In genomic region chr10:60234531-60234930, GRCh38 we compare ENCODE assay signal across 18 cellular contexts.
DNase-seq lines count a peak whose midpoint lies in the region; ATAC-seq, FAIRE-seq and TF ChIP-seq lines count a peak whose summit lies in the region.
"Had no signal": no experiment of that assay in that cellular context is flagged by ENCODE, and none has a peak within 500 bp of the region (broad histone marks: within the 10 kb centered on the region; RNA-seq: fewer than 3 reads in every experiment).

No MANE protein-coding gene starts in this region.

- POLR2A ChIA-PET in activated B cell treated with CpG ODN at 0.5 μM for 24 hours (lab: Charles Lee): interaction anchor here (0.8 kb wide), 1 partner anchor 416 kb away, joined by 3 read pairs; no protein-coding TSS in a partner anchor
- POLR2A ChIA-PET in WTC11 (lab: Charles Lee): no interaction called here

- intact Hi-C loops in activated B cell treated with CpG ODN at 0.5 μM for 24 hours (cut with micrococcal nuclease) (loop anchor here (10.0 kb wide), 1 partner anchor 1670 kb away; the partner anchor contains the start of gene ARID5B), cardiac septum (cut with DNase I) (no loop called here)

- H3K27ac ChIP-seq in keratinocyte (ENCODE audit: control insufficient read depth, insufficient read depth, low read length): no peak overlapping the region
- H3K27ac ChIP-seq: C4-2B, KMS-11, SJCRH30 had no signal

- H3K27me3 Mint-ChIP-seq in activated B cell treated with CpG ODN at 0.5 μM for 24 hours (no peaks in the 10 kb centered on the region), WTC11 (ENCODE audit: low read depth) (no peaks in the 10 kb centered on the region)

- H3K4me1 Mint-ChIP-seq in activated B cell treated with CpG ODN at 0.5 μM for 24 hours (peaks cover 97% of the 10 kb centered on the region), WTC11 (peaks cover 8% of the 10 kb centered on the region)

- H3K9ac ChIP-seq in keratinocyte (ENCODE audit: control insufficient read depth, extremely low read depth, insufficient read depth, low read length): no peak overlapping the region
- H3K9ac ChIP-seq: KMS-11 had no signal

- H3K4me3 Mint-ChIP-seq in activated B cell treated with CpG ODN at 0.5 μM for 24 hours (peak overlapping the region; percentile 35), WTC11 (no peak overlapping the region)
- H3K4me3 Mint-ChIP-seq: T-helper 1 cell treated with Interleukin-12 subunit alpha and Interleukin-12 subunit beta and Interleukin-4 antibody, amounts not matched to agents 30 μg/mL and 1 μg/mL, for 36 hours had no signal

- FAIRE-seq in GM12891 (lab: Jason Lieb, UNC) (peak; percentile 64), keratinocyte (lab: Jason Lieb, UNC) (no peak)
- FAIRE-seq: G401.6, H1 had no signal

- H2AFZ ChIP-seq in keratinocyte (ENCODE audit: control insufficient read depth, low read length): no peak overlapping the region

- peak overlapping the region; percentile 9 for H3K4me2 ChIP-seq in keratinocyte (ENCODE audit: control insufficient read depth, extremely low read depth, insufficient read depth, low read depth, low read length)
- H3K4me2 ChIP-seq: KMS-11 had no signal

- H3K27ac Mint-ChIP-seq in activated B cell treated with CpG ODN at 0.5 μM for 24 hours: peak overlapping the region; percentile 68
- H3K27ac Mint-ChIP-seq in WTC11: no peak overlapping the region
- H3K27ac Mint-ChIP-seq: T-helper 1 cell treated with Interleukin-12 subunit alpha and Interleukin-12 subunit beta and Interleukin-4 antibody, amounts not matched to agents 30 μg/mL and 1 μg/mL, for 36 hours had no signal

- ATAC-seq in activated B cell treated with CpG ODN at 0.5 μM for 24 hours (ENCODE audit: low read depth) (no peak), WTC11 (no peak)
- ATAC-seq: Panc1 had no signal

- H3K36me3 ChIP-seq in keratinocyte (ENCODE audit: control insufficient read depth in 2 of 2, extremely low read depth in 1 of 2, insufficient read depth in 2 of 2, low read length in 2 of 2): no peaks in the 10 kb centered on the region
- H3K36me3 ChIP-seq: SJCRH30 had no signal

- no peak for TF ChIP-seq POLR2A in GM12891 (IDR thresholded peaks at IDR 0.05; ENCODE audit: low read depth, low read length)

- H3K4me1 ChIP-seq in keratinocyte (ENCODE audit: control insufficient read depth, extremely low read depth, insufficient read depth, low read length): peaks cover 3% of the 10 kb centered on the region
- H3K4me1 ChIP-seq: SJCRH30 had no signal

- no peaks in the 10 kb centered on the region for H3K27me3 ChIP-seq in keratinocyte (ENCODE audit: control insufficient read depth, extremely low read depth, insufficient read depth, low read length)
- H3K27me3 ChIP-seq: SJCRH30 had no signal

- H3K9me1 ChIP-seq in keratinocyte (ENCODE audit: control insufficient read depth, extremely low read depth, insufficient read depth, low read length): no peaks in the 10 kb centered on the region

- no peaks in the 10 kb centered on the region for H3K79me2 ChIP-seq in keratinocyte (ENCODE audit: control insufficient read depth, insufficient read depth, low read length)

- CTCF ChIA-PET in activated B cell treated with CpG ODN at 0.5 μM for 24 hours (lab: Charles Lee) (interaction anchor here (1.4 kb wide), 1 partner anchor 30 kb away, joined by 5 read pairs; no protein-coding TSS in a partner anchor), WTC11 (lab: Charles Lee) (no interaction called here)

- no peak overlapping the region for H3K4me3 ChIP-seq in keratinocyte (ENCODE audit: control insufficient read depth in 2 of 3, extremely low read depth in 1 of 3, insufficient read depth in 2 of 3, low read depth in 1 of 3, low read length in 3 of 3)
- H3K4me3 ChIP-seq: SJCRH30 had no signal

- no peaks in the 10 kb centered on the region for H3K9me3 ChIP-seq in keratinocyte (ENCODE audit: control insufficient read depth, low read depth, low read length)
- H3K9me3 ChIP-seq: SJCRH30 had no signal

- TF ChIP-seq CTCF in activated B cell treated with CpG ODN at 0.5 μM for 24 hours (IDR thresholded peaks at IDR 0.05) (no peak), keratinocyte (optimal IDR thresholded peaks at IDR 0.05 in 1 of 3, IDR thresholded peaks at IDR 0.05 in 1 of 3, conservative IDR thresholded peaks at IDR 0.05 in 1 of 3; ENCODE audit: extremely low read depth in 1 of 3, insufficient read depth in 2 of 3, low read length in 3 of 3) (no peak), WTC11 (IDR thresholded peaks at IDR 0.05) (no peak)

- H3K9me3 Mint-ChIP-seq in activated B cell treated with CpG ODN at 0.5 μM for 24 hours: no peaks in the 10 kb centered on the region
- H3K9me3 Mint-ChIP-seq in WTC11: no peaks in the 10 kb centered on the region
- H3K9me3 Mint-ChIP-seq: T-helper 1 cell treated with Interleukin-12 subunit alpha and Interleukin-12 subunit beta and Interleukin-4 antibody, amounts not matched to agents 30 μg/mL and 1 μg/mL, for 36 hours had no signal

- dilution Hi-C loops in keratinocyte (cut with MboI; ENCODE audit: extremely low pct_ligation_motif_present, low sequenced_read_pairs): no loop called here

- no peaks in the 10 kb centered on the region for H3K36me3 Mint-ChIP-seq in activated B cell treated with CpG ODN at 0.5 μM for 24 hours (ENCODE audit: low read depth)
- H3K36me3 Mint-ChIP-seq in WTC11: no peaks in the 10 kb centered on the region

- no peak for DNase-seq in GM12891 (ENCODE audit: insufficient read length, low spot score)
- DNase-seq in MV-4-11 (lab: John Stamatoyannopoulos, UW): peak; percentile 56
- no peak for DNase-seq in activated B cell treated with CpG ODN at 0.5 μM for 24 hours
- no peak for DNase-seq in keratinocyte (ENCODE audit: low read depth, low spot score)
- no peak for DNase-seq in GM19240 (ENCODE audit: insufficient read length, low spot score)
- DNase-seq in cardiac septum (ENCODE audit: low spot score): no peak
- DNase-seq in WTC11 (ENCODE audit: low spot score): no peak
- DNase-seq: ACHN, DND-41, NCI-H1092 treated with DMSO at 0.1 percent for 48 hours, NCI-H2081 treated with DMSO at 0.1 percent for 48 hours, SJCRH30 had no signal

- H4K20me1 ChIP-seq in keratinocyte (ENCODE audit: control insufficient read depth, extremely low read depth, insufficient read depth, low read length): no peaks in the 10 kb centered on the region

TF ChIP-seq in GM12891, 5 proteins besides CTCF, POLR2A, EP300 and RAD21:
- TF ChIP-seq SPI1 (IDR thresholded peaks at IDR 0.05; ENCODE audit: low read depth, low read length) (peak; percentile 58), PAX5 (IDR thresholded peaks at IDR 0.05; ENCODE audit: insufficient read depth, low read length, severe bottlenecking) (no peak)

TF ChIP-seq in WTC11, 78 proteins besides CTCF, POLR2A, EP300 and RAD21 (continues in another document):
- no peak for TF ChIP-seq FOXJ3 (CRISPR knock-in tag; IDR thresholded peaks at IDR 0.05; ENCODE audit: borderline replicate concordance)
- TF ChIP-seq TEAD1 (CRISPR knock-in tag; IDR thresholded peaks at IDR 0.05): no peak
- no peak for TF ChIP-seq E2F5 (CRISPR knock-in tag; IDR thresholded peaks at IDR 0.05)
- TF ChIP-seq, protein P1, sequence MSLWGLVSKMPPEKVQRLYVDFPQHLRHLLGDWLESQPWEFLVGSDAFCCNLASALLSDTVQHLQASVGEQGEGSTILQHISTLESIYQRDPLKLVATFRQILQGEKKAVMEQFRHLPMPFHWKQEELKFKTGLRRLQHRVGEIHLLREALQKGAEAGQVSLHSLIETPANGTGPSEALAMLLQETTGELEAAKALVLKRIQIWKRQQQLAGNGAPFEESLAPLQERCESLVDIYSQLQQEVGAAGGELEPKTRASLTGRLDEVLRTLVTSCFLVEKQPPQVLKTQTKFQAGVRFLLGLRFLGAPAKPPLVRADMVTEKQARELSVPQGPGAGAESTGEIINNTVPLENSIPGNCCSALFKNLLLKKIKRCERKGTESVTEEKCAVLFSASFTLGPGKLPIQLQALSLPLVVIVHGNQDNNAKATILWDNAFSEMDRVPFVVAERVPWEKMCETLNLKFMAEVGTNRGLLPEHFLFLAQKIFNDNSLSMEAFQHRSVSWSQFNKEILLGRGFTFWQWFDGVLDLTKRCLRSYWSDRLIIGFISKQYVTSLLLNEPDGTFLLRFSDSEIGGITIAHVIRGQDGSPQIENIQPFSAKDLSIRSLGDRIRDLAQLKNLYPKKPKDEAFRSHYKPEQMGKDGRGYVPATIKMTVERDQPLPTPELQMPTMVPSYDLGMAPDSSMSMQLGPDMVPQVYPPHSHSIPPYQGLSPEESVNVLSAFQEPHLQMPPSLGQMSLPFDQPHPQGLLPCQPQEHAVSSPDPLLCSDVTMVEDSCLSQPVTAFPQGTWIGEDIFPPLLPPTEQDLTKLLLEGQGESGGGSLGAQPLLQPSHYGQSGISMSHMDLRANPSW (CRISPR knock-in tag; conservative IDR thresholded peaks at IDR 0.05; ENCODE audit: low read depth): no peak
- TF ChIP-seq, protein P2, sequence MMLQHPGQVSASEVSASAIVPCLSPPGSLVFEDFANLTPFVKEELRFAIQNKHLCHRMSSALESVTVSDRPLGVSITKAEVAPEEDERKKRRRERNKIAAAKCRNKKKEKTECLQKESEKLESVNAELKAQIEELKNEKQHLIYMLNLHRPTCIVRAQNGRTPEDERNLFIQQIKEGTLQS (CRISPR knock-in tag; conservative IDR thresholded peaks at IDR 0.05): no peak
- TF ChIP-seq ZNF263 (CRISPR knock-in tag; IDR thresholded peaks at IDR 0.05; ENCODE audit: low read depth): no peak
- no peak for TF ChIP-seq RELA (CRISPR knock-in tag; IDR thresholded peaks at IDR 0.05; ENCODE audit: borderline replicate concordance)
- TF ChIP-seq ERG (CRISPR knock-in tag; IDR thresholded peaks at IDR 0.05): no peak
- TF ChIP-seq ZBTB21 (CRISPR knock-in tag; IDR thresholded peaks at IDR 0.05; ENCODE audit: borderline replicate concordance): no peak
